Comparison of ENCODE assay signal across 8 cellular contexts in genomic region chr17:75412455-75413317, GRCh38. TPM values are rescaled to one million over a fixed set of nuclear protein-coding genes. Genes with fewer than 3 reads are reported as not detected.
DNase-seq lines count a peak whose midpoint lies in the region; ATAC-seq and TF ChIP-seq lines count a peak whose summit lies in the region.

No MANE protein-coding gene starts in this region.

- TF ChIP-seq CTCF in adrenal gland (IDR thresholded peaks at IDR 0.05), result peak; percentile 52 to 89 (median 80)

- TF ChIP-seq POLR2A in adrenal gland (IDR thresholded peaks at IDR 0.05), result no peak

- peak; percentile 61 for ATAC-seq in GM21447 (IDR thresholded peaks at IDR 0.05; ENCODE audit: unreplicated experiment)
- peak; percentile 75 to 90 (median 87) for ATAC-seq in T-cell (replicated peaks in 1 of 4)
- peak; percentile 73 for ATAC-seq in sciatic nerve
- ATAC-seq in GM18511 (IDR thresholded peaks at IDR 0.05; ENCODE audit: unreplicated experiment), result no peak

- DNase-seq in AG20443 (ENCODE audit: low spot score) (peak; percentile 71), NCI-H146 (lab: John Stamatoyannopoulos, UW) (peak; percentile 74), T-cell (peak; percentile 41 to 84 (median 66)), adrenal gland (peak; percentile 45 to 89 (median 71)), hepatic stellate cell (ENCODE audit: low spot score) (peak; percentile 56), sciatic nerve (ENCODE audit: low spot score) (no peak)

- no peaks in the 10 kb centered on the region for H3K27me3 ChIP-seq in adrenal gland

- peak overlapping the region in 1 of 2 donors; percentile 34 for H3K27ac Mint-ChIP-seq in T-cell

- H3K36me3 ChIP-seq in adrenal gland (replicated peaks in 1 of 2), result no peaks in the 10 kb centered on the region

- H3K4me3 Mint-ChIP-seq in T-cell, result peak overlapping the region in 2 of 3 donors; percentile 35 to 42

- H3K9me3 ChIP-seq in adrenal gland (replicated peaks in 1 of 3), result no peaks in the 10 kb centered on the region

- POLR2A ChIA-PET in T-cell (lab: Charles Lee), result interaction anchor here in 1 of 2 donors (0.6 kb wide), 1 partner anchor 73 kb away, joined by 7 read pairs; no protein-coding TSS in a partner anchor

- no peaks in the 10 kb centered on the region for H3K9me3 Mint-ChIP-seq in T-cell

- H3K27ac ChIP-seq in adrenal gland, result no peak overlapping the region

- H3K4me3 ChIP-seq in adrenal gland, result peak overlapping the region in 1 of 4 donors; percentile 6

- peaks cover 0 to 11% of the 10 kb centered on the region in 2 donors for H3K4me1 ChIP-seq in adrenal gland (replicated peaks in 1 of 2)

- H3K27me3 Mint-ChIP-seq in T-cell, result peaks cover 0 to 11% of the 10 kb centered on the region in 2 donors

- peaks cover 14 to 19% (median 19%) of the 10 kb centered on the region in 3 donors for H3K4me1 Mint-ChIP-seq in T-cell

- intact Hi-C loops in adrenal gland (cut with DNase I), result loop anchor here (5.0 kb wide), 1 partner anchor 90 kb away; no protein-coding TSS in a partner anchor
- intact Hi-C loops in sciatic nerve (cut with DNase I), result no loop called here

- H3K36me3 Mint-ChIP-seq in T-cell, result no peaks in the 10 kb centered on the region

- 0 to 4% (median 0%) methylated on average over 8 of the region's 8 CpGs for WGBS in adrenal gland, 4 donors

- CTCF ChIA-PET in T-cell (lab: Charles Lee), result interaction anchor here (0.5 to 1.9 kb wide), 16 partner anchors 12 to 301 kb away, joined by 3 to 22 read pairs (median 4); partner anchors contain the start of genes MIF4GD (in 1 of the 2) and SLC25A19 (in 1 of the 2)

RNA-seq across cellular contexts. Expression of gene GRB2, which starts 7.2 kb away (rescaled TPM):
- 100 to 1,000 TPM; 103 to 133 (median 130) TPM for total RNA-seq in T-cell
- 100 to 1,000 TPM; 102 to 374 (median 136) TPM for total RNA-seq in adrenal gland
- polyA plus RNA-seq in adrenal gland, result 100 to 1,000 TPM in 1 of 3 donors, 10 to 100 TPM in 2; 36.0 to 131 (median 36.1) TPM
- 90.4 TPM for total RNA-seq in sciatic nerve

RNA-seq across cellular contexts. Expression of gene TMEM94, which starts 43.7 kb away (rescaled TPM):
- total RNA-seq in T-cell (100 to 1,000 TPM in 3 of 5 donors, 10 to 100 TPM in 2; 78.5 to 125 (median 105) TPM), adrenal gland (100 to 1,000 TPM; 162 to 245 (median 174) TPM), sciatic nerve (86.8 TPM)
- polyA plus RNA-seq in adrenal gland, result 100 to 1,000 TPM; 132 to 186 (median 134) TPM
